8 cellular contexts compared by ENCODE assay signal in genomic region chr3:38039101-38039898, GRCh38. TPM values are rescaled to one million over a fixed set of nuclear protein-coding genes. Genes with fewer than 3 reads are reported as not detected.
A peak's percentile ranks its signal among the peaks of the same experiment; 100 is the strongest.
DNase-seq lines count a peak whose midpoint lies in the region; ATAC-seq and TF ChIP-seq lines count a peak whose summit lies in the region.

TSS of gene DLEC1 (plus strand) at chr3:38039208. CDS start at chr3:38039226, 18 bp downstream.

- peak within 1 kb of the TSS; percentile 69 to 72 for H3K9ac ChIP-seq in colonic mucosa (ENCODE audit: low read depth in 2 of 2, low read length in 2 of 2)

- H3K27ac ChIP-seq in AG04450 (ENCODE audit: low read depth, low read length): no peak within 1 kb of the TSS
- peak within 1 kb of the TSS; percentile 57 for H3K27ac ChIP-seq in colonic mucosa

- peak within 1 kb of the TSS; percentile 92 for H3K4me3 Mint-ChIP-seq in memory B cell

- peaks cover 15% of the 10 kb centered on the region for H3K4me1 Mint-ChIP-seq in memory B cell

- H3K27me3 ChIP-seq in AG04450 (ENCODE audit: control insufficient read depth, insufficient read depth, low read length) (no peaks in the 10 kb centered on the region), colonic mucosa (no peaks in the 10 kb centered on the region)

- POLR2A ChIA-PET in AG04450 (lab: Yijun Ruan, JAX): interaction anchor here (1.0 kb wide), 1 partner anchor 457 kb away, joined by 5 read pairs; the partner anchor contains the start of gene EXOG

- H3K4me3 ChIP-seq in AG04450 (ENCODE audit: low read depth, low read length): peak within 1 kb of the TSS; percentile 60
- peak within 1 kb of the TSS; percentile 36 for H3K4me3 ChIP-seq in colonic mucosa

- H3K36me3 Mint-ChIP-seq in memory B cell: no peaks in the 10 kb centered on the region

- H3K36me3 ChIP-seq in colonic mucosa: no peaks in the 10 kb centered on the region

- ATAC-seq in GM19035 (IDR thresholded peaks at IDR 0.05; ENCODE audit: unreplicated experiment) (peak; percentile 86), HG03354 (IDR thresholded peaks at IDR 0.05; ENCODE audit: poor library complexity, severe bottlenecking, unreplicated experiment) (peak; percentile 92), memory B cell (ENCODE audit: low read depth) (peak; percentile 65)

- H3K9me3 ChIP-seq in AG04450 (ENCODE audit: control insufficient read depth, insufficient read depth, low read length) (no peaks in the 10 kb centered on the region), colonic mucosa (no peaks in the 10 kb centered on the region)

- H3K9me3 Mint-ChIP-seq in memory B cell: peaks cover 2% of the 10 kb centered on the region

- CTCF ChIA-PET in AG04450 (lab: Charles Lee): interaction anchor here (0.5 to 0.9 kb wide), 2 partner anchors 78 to 183 kb away, joined by 3 to 4 read pairs; no protein-coding TSS in a partner anchor

- H3K27ac Mint-ChIP-seq in memory B cell: peak within 1 kb of the TSS; percentile 84

- peaks cover 1% of the 10 kb centered on the region for H3K27me3 Mint-ChIP-seq in memory B cell

- intact Hi-C loops in colonic mucosa (cut with DNase I): no loop called here

- TF ChIP-seq CTCF in AG04450 (IDR thresholded peaks at IDR 0.05; ENCODE audit: low read depth, low read length) (no peak), colonic mucosa (IDR thresholded peaks at IDR 0.05) (no peak)

- DNase-seq in AG04450 (ENCODE audit: low read depth, low spot score) (no peak), colonic mucosa (peak; percentile 86), memory B cell (ENCODE audit: low spot score in 2 of 2) (peak; percentile 58 to 65), medulla oblongata (ENCODE audit: extremely low spot score) (no peak)
- DNase-seq in activated CD4-positive, CD25-positive, alpha-beta regulatory T cell treated with anti-CD3 and anti-CD28 coated beads, Interleukin-2, amount 50 U/mL, for 16 hours (ENCODE audit: low read depth, low spot score): peak; percentile 54
- peak; percentile 66 for DNase-seq in stimulated activated CD8-positive, alpha-beta memory T cell treated with anti-CD3 and anti-CD28 coated beads, Interleukin-15, amount 100 ng/mL, for 1 hour (ENCODE audit: low read depth)

- peaks cover 8% of the 10 kb centered on the region for H3K4me1 ChIP-seq in colonic mucosa

RNA-seq across cellular contexts. Expression of gene DLEC1, which starts in this region (rescaled TPM):
- 0.04 and 0.06 TPM in 2 replicates for polyA plus RNA-seq in AG04450 (2011; rRNA removed)
- not detected in 2 replicates for polyA minus RNA-seq in AG04450 (2011; rRNA and poly(A)+ RNA removed)
- total RNA-seq in colonic mucosa: under 1 TPM; 0.52 to 0.56 TPM

Comparison
In these comparisons a context has a peak if more than half of its experiments do, and no peak if none do; other contexts are left out.
1. Peak in DNase-seq, H3K4me3 ChIP-seq, H3K27ac ChIP-seq and H3K9ac ChIP-seq in colonic mucosa; RNA of the gene not detected or under 1 TPM.
2. DNase-seq: peak in activated CD4-positive, CD25-positive, alpha-beta regulatory T cell treated with anti-CD3 and anti-CD28 coated beads, Interleukin-2, amount 50 U/mL, for 16 hours (single experiment), memory B cell (2 of 2) and stimulated activated CD8-positive, alpha-beta memory T cell treated with anti-CD3 and anti-CD28 coated beads, Interleukin-15, amount 100 ng/mL, for 1 hour (single experiment); none in AG04450 (single experiment) and medulla oblongata (single experiment).
3. Peak in every context shown above with its lines, with median percentiles within 50 percentile points of each other: ATAC-seq.